Comparison of ENCODE assay signal across 8 cellular contexts in the genomic region with DNA sequence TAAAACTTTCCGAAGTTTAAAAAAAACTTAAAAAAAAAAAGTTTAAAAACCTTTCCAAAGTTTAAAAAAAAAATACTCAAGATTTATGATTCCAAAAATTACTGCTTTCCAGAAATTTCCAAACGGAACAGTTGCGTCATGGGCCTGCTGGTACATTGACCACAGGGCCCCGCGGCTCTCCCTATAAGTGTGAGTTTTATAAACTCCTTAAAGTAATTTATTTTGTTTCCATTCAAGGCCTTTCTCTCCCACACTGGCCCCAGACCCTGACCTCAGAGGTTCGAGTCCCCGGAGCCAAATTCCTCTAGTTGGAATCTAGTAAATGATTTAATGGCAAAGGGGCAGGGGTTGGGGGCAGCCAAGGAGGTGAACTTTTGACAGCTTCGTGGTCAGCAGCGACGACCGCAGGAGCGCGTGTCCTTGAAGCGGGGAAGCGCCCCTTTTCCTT.
DNase-seq lines count a peak whose midpoint lies in the region; ATAC-seq, FAIRE-seq and TF ChIP-seq lines count a peak whose summit lies in the region.

No MANE protein-coding gene starts in this region.

- TF ChIP-seq POLR2A in gastroesophageal sphincter (IDR thresholded peaks at IDR 0.05) = no peak

- 20 to 62% methylated on average over 4 to 15 of the region's 15 CpGs for WGBS in gastroesophageal sphincter (ENCODE audit: low coverage in 1 of 2), 2 donors
- WGBS in small intestine, 3 donors = 20 to 25% (median 24%) methylated on average over 15 of the region's 15 CpGs

- DNase-seq in mesenteric fat pad (ENCODE audit: low spot score) = no peak
- DNase-seq in NCI-H2029 treated with DMSO at 0.1 percent for 48 hours (lab: John Stamatoyannopoulos, UW) = no peak
- no peak for DNase-seq in small intestine

- TF ChIP-seq EP300 in gastroesophageal sphincter (IDR thresholded peaks at IDR 0.05) = no peak

- no peak for TF ChIP-seq CTCF in WI38 (IDR thresholded peaks at IDR 0.05; ENCODE audit: low read depth, low read length)
- TF ChIP-seq CTCF in gastroesophageal sphincter (IDR thresholded peaks at IDR 0.05) = no peak

- H3K9ac ChIP-seq in ES-I3 (ENCODE audit: low read depth, low read length) = peak overlapping the region; percentile 95
- H3K9ac ChIP-seq in rectal smooth muscle tissue (ENCODE audit: low read length) = no peak overlapping the region

- no peaks in the 10 kb centered on the region for H3K36me3 ChIP-seq in ES-I3 (ENCODE audit: insufficient read depth, low read length)
- H3K36me3 ChIP-seq in gastroesophageal sphincter = no peaks in the 10 kb centered on the region
- no peaks in the 10 kb centered on the region for H3K36me3 ChIP-seq in rectal smooth muscle tissue (ENCODE audit: control insufficient read depth, insufficient read depth, low read length)
- H3K36me3 ChIP-seq in small intestine (ENCODE audit: control insufficient read depth in 2 of 2, insufficient read depth in 2 of 2, low read length in 2 of 2) = no peaks in the 10 kb centered on the region

- H3K27me3 ChIP-seq in gastroesophageal sphincter (no peaks in the 10 kb centered on the region), rectal smooth muscle tissue (ENCODE audit: control insufficient read depth, insufficient read depth, low read length) (no peaks in the 10 kb centered on the region), small intestine (ENCODE audit: control insufficient read depth in 2 of 2, insufficient read depth in 2 of 2, low read length in 2 of 2) (no peaks in the 10 kb centered on the region)

- H3K27ac ChIP-seq in gastroesophageal sphincter (peak overlapping the region; percentile 48 to 96 (median 88)), rectal smooth muscle tissue (ENCODE audit: low read depth, low read length) (peak overlapping the region; percentile 96), small intestine (ENCODE audit: low read depth in 1 of 2, low read length in 1 of 2) (peak overlapping the region in 1 of 2 donors; percentile 95)

- H3K9me3 ChIP-seq in ES-I3 (ENCODE audit: control insufficient read depth, insufficient read depth, low read length) = no peaks in the 10 kb centered on the region
- no peaks in the 10 kb centered on the region for H3K9me3 ChIP-seq in gastroesophageal sphincter
- H3K9me3 ChIP-seq in small intestine (ENCODE audit: control insufficient read depth, low read depth) = no peaks in the 10 kb centered on the region

- ATAC-seq in gastroesophageal sphincter (no peak), GM19452 (IDR thresholded peaks at IDR 0.05; ENCODE audit: unreplicated experiment) (no peak)

- H3K4me3 ChIP-seq in WI38 (ENCODE audit: low read depth, low read length) = peak overlapping the region; percentile 6; the same call in 1 of the 2 replicates
- H3K4me3 ChIP-seq in gastroesophageal sphincter = peak overlapping the region in 1 of 2 donors; percentile 75
- peak overlapping the region; percentile 90 for H3K4me3 ChIP-seq in rectal smooth muscle tissue (ENCODE audit: low read length)
- H3K4me3 ChIP-seq in small intestine (ENCODE audit: low read depth in 1 of 2, low read length in 2 of 2) = no peak overlapping the region

- FAIRE-seq in small intestine (lab: Jason Lieb, UNC) = no peak

- peaks cover 8% of the 10 kb centered on the region; the same call in 1 of the 2 replicates for H3K4me1 ChIP-seq in ES-I3 (ENCODE audit: insufficient read depth, low read length)
- peaks cover 0 to 34% (median 7%) of the 10 kb centered on the region in 3 donors for H3K4me1 ChIP-seq in gastroesophageal sphincter
- peaks cover 6% of the 10 kb centered on the region for H3K4me1 ChIP-seq in rectal smooth muscle tissue (ENCODE audit: control insufficient read depth, insufficient read depth, low read length)
- peaks cover 2% of the 10 kb centered on the region in 2 donors for H3K4me1 ChIP-seq in small intestine (ENCODE audit: control insufficient read depth in 2 of 2, insufficient read depth in 1 of 2, low read depth in 1 of 2, low read length in 1 of 2)

Comparison
In these comparisons a context has a peak if more than half of its experiments do, and no peak if none do; other contexts are left out.
1. H3K4me3 ChIP-seq: peak in WI38 (single experiment) and rectal smooth muscle tissue (single experiment); none in small intestine (0 of 2).